Comparison of ENCODE assay signal across 1 cellular context in the genomic region with DNA sequence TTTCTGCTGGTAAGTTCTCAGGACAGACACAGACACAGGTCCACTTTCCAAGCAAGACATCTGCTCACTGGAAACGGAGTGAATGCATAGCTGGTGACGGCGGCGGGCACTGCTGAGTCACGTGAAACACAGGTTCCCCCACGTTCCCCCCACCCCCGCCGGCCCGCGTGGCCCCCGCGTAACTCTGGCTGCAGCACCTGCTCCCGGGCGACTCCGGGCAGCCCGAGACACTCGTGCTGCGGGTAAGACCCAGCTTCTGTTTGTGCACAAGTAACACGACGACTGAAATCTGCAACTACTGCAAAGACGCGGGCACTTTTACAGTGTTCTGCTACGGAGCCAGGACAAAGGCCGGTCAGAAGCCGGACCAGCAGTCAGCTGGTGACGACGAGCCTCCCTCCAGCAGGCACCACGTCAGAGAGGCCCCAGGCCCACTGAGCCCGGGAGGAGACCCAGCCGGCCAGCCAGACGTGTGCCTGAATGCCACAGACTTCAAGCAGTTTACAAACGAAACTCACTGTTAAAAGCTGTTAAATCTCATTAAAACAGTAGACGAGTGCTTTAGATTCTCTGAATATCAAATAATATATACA.
TF ChIP-seq lines count a peak whose summit lies in the region.

No MANE protein-coding gene starts in this region.

TF ChIP-seq in HepG2, 621 proteins besides CTCF, POLR2A, EP300 and RAD21:
- TF ChIP-seq, protein P1, sequence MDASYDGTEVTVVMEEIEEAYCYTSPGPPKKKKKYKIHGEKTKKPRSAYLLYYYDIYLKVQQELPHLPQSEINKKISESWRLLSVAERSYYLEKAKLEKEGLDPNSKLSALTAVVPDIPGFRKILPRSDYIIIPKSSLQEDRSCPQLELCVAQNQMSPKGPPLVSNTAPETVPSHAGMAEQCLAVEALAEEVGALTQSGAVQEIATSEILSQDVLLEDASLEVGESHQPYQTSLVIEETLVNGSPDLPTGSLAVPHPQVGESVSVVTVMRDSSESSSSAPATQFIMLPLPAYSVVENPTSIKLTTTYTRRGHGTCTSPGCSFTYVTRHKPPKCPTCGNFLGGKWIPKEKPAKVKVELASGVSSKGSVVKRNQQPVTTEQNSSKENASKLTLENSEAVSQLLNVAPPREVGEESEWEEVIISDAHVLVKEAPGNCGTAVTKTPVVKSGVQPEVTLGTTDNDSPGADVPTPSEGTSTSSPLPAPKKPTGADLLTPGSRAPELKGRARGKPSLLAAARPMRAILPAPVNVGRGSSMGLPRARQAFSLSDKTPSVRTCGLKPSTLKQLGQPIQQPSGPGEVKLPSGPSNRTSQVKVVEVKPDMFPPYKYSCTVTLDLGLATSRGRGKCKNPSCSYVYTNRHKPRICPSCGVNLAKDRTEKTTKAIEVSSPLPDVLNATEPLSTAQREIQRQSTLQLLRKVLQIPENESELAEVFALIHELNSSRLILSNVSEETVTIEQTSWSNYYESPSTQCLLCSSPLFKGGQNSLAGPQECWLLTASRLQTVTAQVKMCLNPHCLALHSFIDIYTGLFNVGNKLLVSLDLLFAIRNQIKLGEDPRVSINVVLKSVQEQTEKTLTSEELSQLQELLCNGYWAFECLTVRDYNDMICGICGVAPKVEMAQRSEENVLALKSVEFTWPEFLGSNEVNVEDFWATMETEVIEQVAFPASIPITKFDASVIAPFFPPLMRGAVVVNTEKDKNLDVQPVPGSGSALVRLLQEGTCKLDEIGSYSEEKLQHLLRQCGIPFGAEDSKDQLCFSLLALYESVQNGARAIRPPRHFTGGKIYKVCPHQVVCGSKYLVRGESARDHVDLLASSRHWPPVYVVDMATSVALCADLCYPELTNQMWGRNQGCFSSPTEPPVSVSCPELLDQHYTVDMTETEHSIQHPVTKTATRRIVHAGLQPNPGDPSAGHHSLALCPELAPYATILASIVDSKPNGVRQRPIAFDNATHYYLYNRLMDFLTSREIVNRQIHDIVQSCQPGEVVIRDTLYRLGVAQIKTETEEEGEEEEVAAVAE (CRISPR knock-in tag; IDR thresholded peaks at IDR 0.05; ENCODE audit: borderline replicate concordance): no peak
- peak; percentile 51 for TF ChIP-seq AGO2 (optimal IDR thresholded peaks at IDR 0.05; ENCODE audit: low read depth, low read length)
